ENCODE assay signal across 1 cellular context in the genomic region with DNA sequence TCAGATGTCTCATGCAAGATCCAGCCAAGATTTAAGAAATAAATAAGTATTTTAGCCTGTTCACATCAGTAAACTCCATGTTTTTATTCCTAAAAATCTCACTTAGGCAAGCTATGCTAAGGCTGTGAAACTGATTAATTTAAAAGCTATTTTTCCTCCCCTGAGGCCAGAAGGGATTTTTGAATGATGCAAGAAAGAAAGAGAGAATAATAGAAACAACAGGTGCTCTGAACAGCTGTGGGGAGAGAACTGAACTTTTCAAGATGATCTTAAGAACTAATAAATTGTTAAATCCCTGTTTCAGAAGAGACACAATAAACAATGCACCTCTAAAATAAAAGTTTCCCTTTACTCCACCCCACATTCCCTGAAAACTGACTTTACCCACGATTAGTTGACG.
TF ChIP-seq lines count a peak whose summit lies in the region.

No MANE protein-coding gene starts in this region.

TF ChIP-seq in GM23338, 12 proteins besides CTCF, POLR2A, EP300 and RAD21 (continued from another document):
- TF ChIP-seq NANOG (IDR thresholded peaks at IDR 0.05; ENCODE audit: borderline replicate concordance), result no peak
- TF ChIP-seq, protein P1, sequence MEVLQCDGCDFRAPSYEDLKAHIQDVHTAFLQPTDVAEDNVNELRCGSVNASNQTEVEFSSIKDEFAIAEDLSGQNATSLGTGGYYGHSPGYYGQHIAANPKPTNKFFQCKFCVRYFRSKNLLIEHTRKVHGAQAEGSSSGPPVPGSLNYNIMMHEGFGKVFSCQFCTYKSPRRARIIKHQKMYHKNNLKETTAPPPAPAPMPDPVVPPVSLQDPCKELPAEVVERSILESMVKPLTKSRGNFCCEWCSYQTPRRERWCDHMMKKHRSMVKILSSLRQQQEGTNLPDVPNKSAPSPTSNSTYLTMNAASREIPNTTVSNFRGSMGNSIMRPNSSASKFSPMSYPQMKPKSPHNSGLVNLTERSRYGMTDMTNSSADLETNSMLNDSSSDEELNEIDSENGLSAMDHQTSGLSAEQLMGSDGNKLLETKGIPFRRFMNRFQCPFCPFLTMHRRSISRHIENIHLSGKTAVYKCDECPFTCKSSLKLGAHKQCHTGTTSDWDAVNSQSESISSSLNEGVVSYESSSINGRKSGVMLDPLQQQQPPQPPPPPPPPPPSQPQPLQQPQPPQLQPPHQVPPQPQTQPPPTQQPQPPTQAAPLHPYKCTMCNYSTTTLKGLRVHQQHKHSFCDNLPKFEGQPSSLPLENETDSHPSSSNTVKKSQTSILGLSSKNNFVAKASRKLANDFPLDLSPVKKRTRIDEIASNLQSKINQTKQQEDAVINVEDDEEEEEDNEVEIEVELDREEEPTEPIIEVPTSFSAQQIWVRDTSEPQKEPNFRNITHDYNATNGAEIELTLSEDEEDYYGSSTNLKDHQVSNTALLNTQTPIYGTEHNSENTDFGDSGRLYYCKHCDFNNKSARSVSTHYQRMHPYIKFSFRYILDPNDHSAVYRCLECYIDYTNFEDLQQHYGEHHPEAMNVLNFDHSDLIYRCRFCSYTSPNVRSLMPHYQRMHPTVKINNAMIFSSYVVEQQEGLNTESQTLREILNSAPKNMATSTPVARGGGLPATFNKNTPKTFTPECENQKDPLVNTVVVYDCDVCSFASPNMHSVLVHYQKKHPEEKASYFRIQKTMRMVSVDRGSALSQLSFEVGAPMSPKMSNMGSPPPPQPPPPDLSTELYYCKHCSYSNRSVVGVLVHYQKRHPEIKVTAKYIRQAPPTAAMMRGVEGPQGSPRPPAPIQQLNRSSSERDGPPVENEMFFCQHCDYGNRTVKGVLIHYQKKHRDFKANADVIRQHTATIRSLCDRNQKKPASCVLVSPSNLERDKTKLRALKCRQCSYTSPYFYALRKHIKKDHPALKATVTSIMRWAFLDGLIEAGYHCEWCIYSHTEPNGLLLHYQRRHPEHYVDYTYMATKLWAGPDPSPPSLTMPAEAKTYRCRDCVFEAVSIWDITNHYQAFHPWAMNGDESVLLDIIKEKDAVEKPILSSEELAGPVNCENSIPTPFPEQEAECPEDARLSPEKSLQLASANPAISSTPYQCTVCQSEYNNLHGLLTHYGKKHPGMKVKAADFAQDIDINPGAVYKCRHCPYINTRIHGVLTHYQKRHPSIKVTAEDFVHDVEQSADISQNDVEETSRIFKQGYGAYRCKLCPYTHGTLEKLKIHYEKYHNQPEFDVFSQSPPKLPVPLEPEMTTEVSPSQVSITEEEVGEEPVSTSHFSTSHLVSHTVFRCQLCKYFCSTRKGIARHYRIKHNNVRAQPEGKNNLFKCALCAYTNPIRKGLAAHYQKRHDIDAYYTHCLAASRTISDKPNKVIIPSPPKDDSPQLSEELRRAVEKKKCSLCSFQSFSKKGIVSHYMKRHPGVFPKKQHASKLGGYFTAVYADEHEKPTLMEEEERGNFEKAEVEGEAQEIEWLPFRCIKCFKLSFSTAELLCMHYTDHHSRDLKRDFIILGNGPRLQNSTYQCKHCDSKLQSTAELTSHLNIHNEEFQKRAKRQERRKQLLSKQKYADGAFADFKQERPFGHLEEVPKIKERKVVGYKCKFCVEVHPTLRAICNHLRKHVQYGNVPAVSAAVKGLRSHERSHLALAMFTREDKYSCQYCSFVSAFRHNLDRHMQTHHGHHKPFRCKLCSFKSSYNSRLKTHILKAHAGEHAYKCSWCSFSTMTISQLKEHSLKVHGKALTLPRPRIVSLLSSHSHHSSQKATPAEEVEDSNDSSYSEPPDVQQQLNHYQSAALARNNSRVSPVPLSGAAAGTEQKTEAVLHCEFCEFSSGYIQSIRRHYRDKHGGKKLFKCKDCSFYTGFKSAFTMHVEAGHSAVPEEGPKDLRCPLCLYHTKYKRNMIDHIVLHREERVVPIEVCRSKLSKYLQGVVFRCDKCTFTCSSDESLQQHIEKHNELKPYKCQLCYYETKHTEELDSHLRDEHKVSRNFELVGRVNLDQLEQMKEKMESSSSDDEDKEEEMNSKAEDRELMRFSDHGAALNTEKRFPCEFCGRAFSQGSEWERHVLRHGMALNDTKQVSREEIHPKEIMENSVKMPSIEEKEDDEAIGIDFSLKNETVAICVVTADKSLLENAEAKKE (CRISPR knock-in tag; IDR thresholded peaks at IDR 0.05), result no peak
- no peak for TF ChIP-seq ZNF331 (CRISPR knock-in tag; IDR thresholded peaks at IDR 0.05; ENCODE audit: low read depth)
